Comparison of ENCODE assay signal across 8 cellular contexts in the genomic region with DNA sequence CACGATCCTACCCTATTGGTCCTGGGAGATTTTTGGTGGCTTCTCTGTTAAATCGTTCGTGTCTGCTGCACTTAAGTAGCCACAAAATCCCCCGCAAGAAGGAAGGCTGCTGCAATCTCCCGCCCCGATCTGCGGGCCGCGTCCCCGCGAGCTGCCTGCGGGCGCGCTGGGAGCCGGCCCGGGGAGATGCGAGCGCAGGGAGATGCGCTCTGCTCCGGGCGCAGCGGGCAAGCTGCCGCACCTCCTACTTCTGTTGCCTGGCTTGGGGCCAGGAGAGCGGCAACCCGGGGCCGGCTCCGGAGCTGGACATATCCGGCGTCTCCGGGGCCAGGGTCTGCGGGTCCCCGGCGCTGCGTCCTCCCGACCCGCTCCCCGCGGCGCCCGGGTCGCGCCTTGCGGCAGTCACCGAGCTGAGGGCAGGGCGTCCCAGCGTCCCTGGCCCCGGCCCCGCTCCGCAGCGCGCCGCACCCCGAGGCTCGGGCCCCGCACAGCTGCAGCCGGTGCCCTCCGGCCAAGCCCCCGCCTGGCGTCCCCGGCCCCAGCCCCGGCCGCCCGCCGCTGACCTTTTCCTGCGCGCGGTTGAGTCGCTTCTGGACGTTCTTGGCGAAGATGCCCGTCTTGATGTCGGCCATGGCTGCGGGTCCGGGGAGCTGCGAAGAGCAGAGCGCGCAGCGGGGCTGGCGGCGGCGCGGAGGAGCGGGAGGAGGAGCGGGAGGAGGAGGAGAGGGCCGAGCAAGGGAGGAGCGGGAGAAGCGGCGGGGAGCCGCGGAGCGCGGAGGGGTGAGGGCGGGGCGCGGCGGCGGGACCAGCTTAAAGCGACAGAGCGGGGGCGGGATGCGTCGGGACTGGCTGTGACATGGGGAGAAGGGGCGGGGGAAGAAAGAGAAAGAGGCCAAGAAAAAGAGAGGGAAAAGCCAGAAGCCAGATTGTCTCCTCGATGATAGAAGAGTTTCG. TPM values are rescaled to one million over a fixed set of nuclear protein-coding genes. Genes with fewer than 3 reads are reported as not detected.
DNase-seq lines count a peak whose midpoint lies in the region; ATAC-seq and TF ChIP-seq lines count a peak whose summit lies in the region.

Gene AMPH (minus strand): TSS at position 654 of the 954 bp plus-strand sequence. CDS start 22 bp downstream, at position 632.

- H3K4me3 ChIP-seq in fibroblast of mammary gland (ENCODE audit: control insufficient read depth, low read depth, low read length) (peak within 1 kb of the TSS; percentile 52), mucosa of rectum (ENCODE audit: low read length in 2 of 2) (peak within 1 kb of the TSS; percentile 16 to 56), suprapubic skin (peak within 1 kb of the TSS; percentile 59)

- DNase-seq in AG20443 (ENCODE audit: low spot score), result peak; percentile 86
- DNase-seq in activated CD8-positive, alpha-beta T cell treated with anti-CD3 and anti-CD28 coated beads for 36 hours, result peak; percentile 28
- DNase-seq in fibroblast of mammary gland (ENCODE audit: low read depth), result peak; percentile 40
- peak; percentile 68 to 76 for DNase-seq in suprapubic skin (ENCODE audit: low spot score in 2 of 2)
- no peak for DNase-seq in activated CD4-positive, CD25-positive, alpha-beta regulatory T cell treated with anti-CD3 and anti-CD28 coated beads, Interleukin-2, amount 50 U/mL, for 72 hours

- H3K36me3 ChIP-seq in mucosa of rectum (ENCODE audit: control insufficient read depth in 2 of 2, insufficient read depth in 2 of 2, low read length in 2 of 2) (no peaks in the 10 kb centered on the region), suprapubic skin (no peaks in the 10 kb centered on the region)

- H3K27ac Mint-ChIP-seq in activated CD8-positive, alpha-beta T cell treated with anti-CD3 and anti-CD28 coated beads for 36 hours, result no peak within 1 kb of the TSS

- no peaks in the 10 kb centered on the region for H3K9me3 Mint-ChIP-seq in activated CD8-positive, alpha-beta T cell treated with anti-CD3 and anti-CD28 coated beads for 36 hours

- POLR2A ChIA-PET in activated CD8-positive, alpha-beta T cell treated with anti-CD3 and anti-CD28 coated beads for 36 hours (lab: Charles Lee), result no interaction called here

- H3K27me3 Mint-ChIP-seq in activated CD8-positive, alpha-beta T cell treated with anti-CD3 and anti-CD28 coated beads for 36 hours, result peaks cover 44% of the 10 kb centered on the region

- H3K27ac ChIP-seq in mucosa of rectum (ENCODE audit: low read depth in 2 of 2, low read length in 2 of 2) (no peak within 1 kb of the TSS), suprapubic skin (no peak within 1 kb of the TSS)

- H3K4me1 Mint-ChIP-seq in activated CD8-positive, alpha-beta T cell treated with anti-CD3 and anti-CD28 coated beads for 36 hours (ENCODE audit: low read depth), result peaks cover 6% of the 10 kb centered on the region

- no peaks in the 10 kb centered on the region for H3K36me3 Mint-ChIP-seq in activated CD8-positive, alpha-beta T cell treated with anti-CD3 and anti-CD28 coated beads for 36 hours (ENCODE audit: low read depth)

- ATAC-seq in activated CD8-positive, alpha-beta T cell treated with anti-CD3 and anti-CD28 coated beads for 36 hours, result peak; percentile 42
- ATAC-seq in HG02588 (IDR thresholded peaks at IDR 0.05; ENCODE audit: unreplicated experiment), result no peak

- TF ChIP-seq RAD21 in Ishikawa (IDR thresholded peaks at IDR 0.05; ENCODE audit: low read depth), result no peak

- TF ChIP-seq CTCF in activated CD8-positive, alpha-beta T cell treated with anti-CD3 and anti-CD28 coated beads for 36 hours (IDR thresholded peaks at IDR 0.05), result no peak
- TF ChIP-seq CTCF in fibroblast of mammary gland (conservative IDR thresholded peaks at IDR 0.05; ENCODE audit: control insufficient read depth, insufficient read depth, low read depth, low read length) (no peak), suprapubic skin (IDR thresholded peaks at IDR 0.05) (no peak)

- H3K4me3 Mint-ChIP-seq in activated CD8-positive, alpha-beta T cell treated with anti-CD3 and anti-CD28 coated beads for 36 hours, result peak within 1 kb of the TSS; percentile 56

- TF ChIP-seq POLR2A in suprapubic skin (IDR thresholded peaks at IDR 0.05), result no peak

- peaks cover 14 to 17% of the 10 kb centered on the region in 2 donors for H3K27me3 ChIP-seq in mucosa of rectum (ENCODE audit: control insufficient read depth in 2 of 2, insufficient read depth in 2 of 2, low read length in 2 of 2)
- peaks cover 23% of the 10 kb centered on the region for H3K27me3 ChIP-seq in suprapubic skin

- intact Hi-C loops in activated CD8-positive, alpha-beta T cell treated with anti-CD3 and anti-CD28 coated beads for 36 hours (cut with micrococcal nuclease), result no loop called here

- H3K9me3 ChIP-seq in mucosa of rectum (ENCODE audit: control insufficient read depth in 2 of 2, low read length in 2 of 2), result no peaks in the 10 kb centered on the region
- H3K9me3 ChIP-seq in suprapubic skin, result no peaks in the 10 kb centered on the region

- H3K4me1 ChIP-seq in mucosa of rectum (ENCODE audit: control insufficient read depth in 2 of 2, insufficient read depth in 2 of 2, low read length in 2 of 2) (no peaks in the 10 kb centered on the region), suprapubic skin (peaks cover 11% of the 10 kb centered on the region)

- WGBS in suprapubic skin, result under 1% methylated on average over 41 of the region's 105 CpGs

- CTCF ChIA-PET in activated CD8-positive, alpha-beta T cell treated with anti-CD3 and anti-CD28 coated beads for 36 hours (lab: Charles Lee), result interaction anchor here (0.9 to 3.3 kb wide), 4 partner anchors 17 to 261 kb away, joined by 3 to 22 read pairs (median 3); no protein-coding TSS in a partner anchor

- TF ChIP-seq EP300 in Ishikawa (IDR thresholded peaks at IDR 0.05; ENCODE audit: borderline replicate concordance) (no peak), suprapubic skin (IDR thresholded peaks at IDR 0.05) (no peak)

- no peak within 1 kb of the TSS for H3K9ac ChIP-seq in mucosa of rectum (ENCODE audit: low read depth in 1 of 2, low read length in 2 of 2)

TF ChIP-seq in Ishikawa, 13 proteins besides CTCF, POLR2A, EP300 and RAD21:
- TF ChIP-seq CEBPB (IDR thresholded peaks at IDR 0.05) (no peak), EGR1 (IDR thresholded peaks at IDR 0.05) (peak; percentile 59), TCF12 (IDR thresholded peaks at IDR 0.05; ENCODE audit: low read depth) (no peak), TAF1 (IDR thresholded peaks at IDR 0.05; ENCODE audit: low read depth) (no peak), CREB1 (IDR thresholded peaks at IDR 0.05; ENCODE audit: low read depth) (no peak), ZBTB7A (IDR thresholded peaks at IDR 0.05; ENCODE audit: low read depth) (no peak), YY1 (IDR thresholded peaks at IDR 0.05; ENCODE audit: low read depth) (peak; percentile 59; the same call in 1 of the 2 replicates), FOXM1 (IDR thresholded peaks at IDR 0.05; ENCODE audit: borderline replicate concordance, low read depth) (no peak), TEAD4 (IDR thresholded peaks at IDR 0.05) (no peak), NFIC (IDR thresholded peaks at IDR 0.05) (no peak), USF1 (IDR thresholded peaks at IDR 0.05) (no peak)
- TF ChIP-seq, protein P1, sequence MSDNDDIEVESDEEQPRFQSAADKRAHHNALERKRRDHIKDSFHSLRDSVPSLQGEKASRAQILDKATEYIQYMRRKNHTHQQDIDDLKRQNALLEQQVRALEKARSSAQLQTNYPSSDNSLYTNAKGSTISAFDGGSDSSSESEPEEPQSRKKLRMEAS (IDR thresholded peaks at IDR 0.05), result peak; percentile 56
- TF ChIP-seq, protein P2, sequence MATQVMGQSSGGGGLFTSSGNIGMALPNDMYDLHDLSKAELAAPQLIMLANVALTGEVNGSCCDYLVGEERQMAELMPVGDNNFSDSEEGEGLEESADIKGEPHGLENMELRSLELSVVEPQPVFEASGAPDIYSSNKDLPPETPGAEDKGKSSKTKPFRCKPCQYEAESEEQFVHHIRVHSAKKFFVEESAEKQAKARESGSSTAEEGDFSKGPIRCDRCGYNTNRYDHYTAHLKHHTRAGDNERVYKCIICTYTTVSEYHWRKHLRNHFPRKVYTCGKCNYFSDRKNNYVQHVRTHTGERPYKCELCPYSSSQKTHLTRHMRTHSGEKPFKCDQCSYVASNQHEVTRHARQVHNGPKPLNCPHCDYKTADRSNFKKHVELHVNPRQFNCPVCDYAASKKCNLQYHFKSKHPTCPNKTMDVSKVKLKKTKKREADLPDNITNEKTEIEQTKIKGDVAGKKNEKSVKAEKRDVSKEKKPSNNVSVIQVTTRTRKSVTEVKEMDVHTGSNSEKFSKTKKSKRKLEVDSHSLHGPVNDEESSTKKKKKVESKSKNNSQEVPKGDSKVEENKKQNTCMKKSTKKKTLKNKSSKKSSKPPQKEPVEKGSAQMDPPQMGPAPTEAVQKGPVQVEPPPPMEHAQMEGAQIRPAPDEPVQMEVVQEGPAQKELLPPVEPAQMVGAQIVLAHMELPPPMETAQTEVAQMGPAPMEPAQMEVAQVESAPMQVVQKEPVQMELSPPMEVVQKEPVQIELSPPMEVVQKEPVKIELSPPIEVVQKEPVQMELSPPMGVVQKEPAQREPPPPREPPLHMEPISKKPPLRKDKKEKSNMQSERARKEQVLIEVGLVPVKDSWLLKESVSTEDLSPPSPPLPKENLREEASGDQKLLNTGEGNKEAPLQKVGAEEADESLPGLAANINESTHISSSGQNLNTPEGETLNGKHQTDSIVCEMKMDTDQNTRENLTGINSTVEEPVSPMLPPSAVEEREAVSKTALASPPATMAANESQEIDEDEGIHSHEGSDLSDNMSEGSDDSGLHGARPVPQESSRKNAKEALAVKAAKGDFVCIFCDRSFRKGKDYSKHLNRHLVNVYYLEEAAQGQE (IDR thresholded peaks at IDR 0.05; ENCODE audit: low read depth), result no peak

RNA-seq across cellular contexts. Expression of gene AMPH, which starts in this region (rescaled TPM):
- not detected for total RNA-seq in activated CD8-positive, alpha-beta T cell treated with anti-CD3 and anti-CD28 coated beads for 36 hours
- 1 to 10 TPM; 1.7 to 6.3 (median 2.3) TPM for total RNA-seq in suprapubic skin

Comparison
In these comparisons a context has a peak if more than half of its experiments do, and no peak if none do; other contexts are left out.
1. Peak in DNase-seq and ATAC-seq in activated CD8-positive, alpha-beta T cell treated with anti-CD3 and anti-CD28 coated beads for 36 hours; RNA of the gene not detected or under 1 TPM.